Comparison of ENCODE assay signal across 1 cellular context in the genomic region with DNA sequence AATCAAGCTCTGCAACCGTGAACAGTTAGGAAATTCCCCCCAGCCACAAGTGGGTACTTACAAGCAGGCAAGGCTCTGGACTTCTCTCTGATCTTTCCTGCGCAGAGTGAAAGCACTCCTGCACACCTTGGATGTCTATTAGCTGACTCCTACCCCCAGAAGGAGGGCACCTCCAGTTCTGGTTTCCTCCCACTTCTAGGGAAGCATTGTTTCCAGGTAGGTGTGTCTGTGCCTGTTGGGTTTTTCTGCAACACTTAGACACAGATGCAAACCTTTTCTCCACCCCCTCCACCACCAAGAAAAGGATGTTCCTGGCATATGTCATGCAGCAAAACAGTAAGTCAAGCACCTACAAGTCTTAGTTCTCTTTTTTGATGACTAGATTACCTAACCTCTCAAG.
A peak's percentile ranks its signal among the peaks of the same experiment; 100 is the strongest.
TF ChIP-seq lines count a peak whose summit lies in the region.

A gene with protein sequence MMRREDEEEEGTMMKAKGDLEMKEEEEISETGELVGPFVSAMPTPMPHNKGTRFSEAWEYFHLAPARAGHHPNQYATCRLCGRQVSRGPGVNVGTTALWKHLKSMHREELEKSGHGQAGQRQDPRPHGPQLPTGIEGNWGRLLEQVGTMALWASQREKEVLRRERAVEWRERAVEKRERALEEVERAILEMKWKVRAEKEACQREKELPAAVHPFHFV (minus strand): TSS at position 108 of the 400 bp plus-strand sequence. CDS start 1,145 bp downstream, outside the sequence.

TF ChIP-seq in GM12878, 131 proteins besides CTCF, POLR2A, EP300 and RAD21 (continued from another document):
- TF ChIP-seq, protein P1, sequence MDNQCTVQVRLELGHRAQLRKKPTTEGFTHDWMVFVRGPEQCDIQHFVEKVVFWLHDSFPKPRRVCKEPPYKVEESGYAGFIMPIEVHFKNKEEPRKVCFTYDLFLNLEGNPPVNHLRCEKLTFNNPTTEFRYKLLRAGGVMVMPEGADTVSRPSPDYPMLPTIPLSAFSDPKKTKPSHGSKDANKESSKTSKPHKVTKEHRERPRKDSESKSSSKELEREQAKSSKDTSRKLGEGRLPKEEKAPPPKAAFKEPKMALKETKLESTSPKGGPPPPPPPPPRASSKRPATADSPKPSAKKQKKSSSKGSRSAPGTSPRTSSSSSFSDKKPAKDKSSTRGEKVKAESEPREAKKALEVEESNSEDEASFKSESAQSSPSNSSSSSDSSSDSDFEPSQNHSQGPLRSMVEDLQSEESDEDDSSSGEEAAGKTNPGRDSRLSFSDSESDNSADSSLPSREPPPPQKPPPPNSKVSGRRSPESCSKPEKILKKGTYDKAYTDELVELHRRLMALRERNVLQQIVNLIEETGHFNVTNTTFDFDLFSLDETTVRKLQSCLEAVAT (IDR thresholded peaks at IDR 0.05): no peak
- TF ChIP-seq ZSCAN29 (IDR thresholded peaks at IDR 0.05) (no peak), CHD2 (IDR thresholded peaks at IDR 0.05; ENCODE audit: borderline replicate concordance, low read depth, low read length) (no peak), RELA (IDR thresholded peaks at IDR 0.05; ENCODE audit: borderline replicate concordance, partially characterized antibody) (no peak), BRCA1 (IDR thresholded peaks at IDR 0.05; ENCODE audit: low read depth, low read length) (no peak), NR2F1 (conservative IDR thresholded peaks at IDR 0.05) (no peak), FOXK2 (IDR thresholded peaks at IDR 0.05) (no peak), NFYA (IDR thresholded peaks at IDR 0.05; ENCODE audit: borderline replicate concordance, low read depth, low read length) (no peak), SPI1 (IDR thresholded peaks at IDR 0.05; ENCODE audit: borderline replicate concordance, insufficient read depth, low read depth, low read length) (no peak), ZBED1 (IDR thresholded peaks at IDR 0.05; ENCODE audit: borderline replicate concordance) (no peak), SRF (IDR thresholded peaks at IDR 0.05; ENCODE audit: low read depth in 2 of 2, low read length in 2 of 2) (no peak), SMAD5 (IDR thresholded peaks at IDR 0.05; ENCODE audit: low read depth) (no peak), STAT1 (conservative IDR thresholded peaks at IDR 0.05) (no peak), YBX1 (IDR thresholded peaks at IDR 0.05) (no peak), RAD51 (IDR thresholded peaks at IDR 0.05) (no peak), MXI1 (IDR thresholded peaks at IDR 0.05; ENCODE audit: low read depth, low read length) (no peak), IKZF2 (IDR thresholded peaks at IDR 0.05) (peak; percentile 55 to 60; a peak in 1 of 4 replicates), SUZ12 (IDR thresholded peaks at IDR 0.05; ENCODE audit: unreplicated experiment) (no peak), MTA2 (IDR thresholded peaks at IDR 0.05; ENCODE audit: low read depth) (peak; percentile 51; the same call in 1 of the 2 replicates), MEF2B (IDR thresholded peaks at IDR 0.05; ENCODE audit: partially characterized antibody, poor library complexity, severe bottlenecking) (no peak), YY1 (IDR thresholded peaks at IDR 0.05; ENCODE audit: low read depth, low read length) (no peak), SMAD1 (IDR thresholded peaks at IDR 0.05; ENCODE audit: low read depth, partially characterized antibody) (no peak), ZNF384 (IDR thresholded peaks at IDR 0.05; ENCODE audit: borderline replicate concordance, low read depth, low read length) (no peak), FOXM1 (IDR thresholded peaks at IDR 0.05; ENCODE audit: low read depth, low read length) (no peak), CBX3 (IDR thresholded peaks at IDR 0.05; ENCODE audit: borderline replicate concordance, low read depth) (no peak), POU2F2 (IDR thresholded peaks at IDR 0.05; ENCODE audit: borderline replicate concordance, low read depth, low read length) (no peak), TAF1 (IDR thresholded peaks at IDR 0.05; ENCODE audit: borderline replicate concordance, low read depth, low read length) (no peak)
- TF ChIP-seq, protein P2, sequence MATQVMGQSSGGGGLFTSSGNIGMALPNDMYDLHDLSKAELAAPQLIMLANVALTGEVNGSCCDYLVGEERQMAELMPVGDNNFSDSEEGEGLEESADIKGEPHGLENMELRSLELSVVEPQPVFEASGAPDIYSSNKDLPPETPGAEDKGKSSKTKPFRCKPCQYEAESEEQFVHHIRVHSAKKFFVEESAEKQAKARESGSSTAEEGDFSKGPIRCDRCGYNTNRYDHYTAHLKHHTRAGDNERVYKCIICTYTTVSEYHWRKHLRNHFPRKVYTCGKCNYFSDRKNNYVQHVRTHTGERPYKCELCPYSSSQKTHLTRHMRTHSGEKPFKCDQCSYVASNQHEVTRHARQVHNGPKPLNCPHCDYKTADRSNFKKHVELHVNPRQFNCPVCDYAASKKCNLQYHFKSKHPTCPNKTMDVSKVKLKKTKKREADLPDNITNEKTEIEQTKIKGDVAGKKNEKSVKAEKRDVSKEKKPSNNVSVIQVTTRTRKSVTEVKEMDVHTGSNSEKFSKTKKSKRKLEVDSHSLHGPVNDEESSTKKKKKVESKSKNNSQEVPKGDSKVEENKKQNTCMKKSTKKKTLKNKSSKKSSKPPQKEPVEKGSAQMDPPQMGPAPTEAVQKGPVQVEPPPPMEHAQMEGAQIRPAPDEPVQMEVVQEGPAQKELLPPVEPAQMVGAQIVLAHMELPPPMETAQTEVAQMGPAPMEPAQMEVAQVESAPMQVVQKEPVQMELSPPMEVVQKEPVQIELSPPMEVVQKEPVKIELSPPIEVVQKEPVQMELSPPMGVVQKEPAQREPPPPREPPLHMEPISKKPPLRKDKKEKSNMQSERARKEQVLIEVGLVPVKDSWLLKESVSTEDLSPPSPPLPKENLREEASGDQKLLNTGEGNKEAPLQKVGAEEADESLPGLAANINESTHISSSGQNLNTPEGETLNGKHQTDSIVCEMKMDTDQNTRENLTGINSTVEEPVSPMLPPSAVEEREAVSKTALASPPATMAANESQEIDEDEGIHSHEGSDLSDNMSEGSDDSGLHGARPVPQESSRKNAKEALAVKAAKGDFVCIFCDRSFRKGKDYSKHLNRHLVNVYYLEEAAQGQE (IDR thresholded peaks at IDR 0.05; ENCODE audit: low read depth, low read length): no peak
- TF ChIP-seq, protein P3, sequence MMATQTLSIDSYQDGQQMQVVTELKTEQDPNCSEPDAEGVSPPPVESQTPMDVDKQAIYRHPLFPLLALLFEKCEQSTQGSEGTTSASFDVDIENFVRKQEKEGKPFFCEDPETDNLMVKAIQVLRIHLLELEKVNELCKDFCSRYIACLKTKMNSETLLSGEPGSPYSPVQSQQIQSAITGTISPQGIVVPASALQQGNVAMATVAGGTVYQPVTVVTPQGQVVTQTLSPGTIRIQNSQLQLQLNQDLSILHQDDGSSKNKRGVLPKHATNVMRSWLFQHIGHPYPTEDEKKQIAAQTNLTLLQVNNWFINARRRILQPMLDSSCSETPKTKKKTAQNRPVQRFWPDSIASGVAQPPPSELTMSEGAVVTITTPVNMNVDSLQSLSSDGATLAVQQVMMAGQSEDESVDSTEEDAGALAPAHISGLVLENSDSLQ (IDR thresholded peaks at IDR 0.05): no peak
- TF ChIP-seq, protein P4, sequence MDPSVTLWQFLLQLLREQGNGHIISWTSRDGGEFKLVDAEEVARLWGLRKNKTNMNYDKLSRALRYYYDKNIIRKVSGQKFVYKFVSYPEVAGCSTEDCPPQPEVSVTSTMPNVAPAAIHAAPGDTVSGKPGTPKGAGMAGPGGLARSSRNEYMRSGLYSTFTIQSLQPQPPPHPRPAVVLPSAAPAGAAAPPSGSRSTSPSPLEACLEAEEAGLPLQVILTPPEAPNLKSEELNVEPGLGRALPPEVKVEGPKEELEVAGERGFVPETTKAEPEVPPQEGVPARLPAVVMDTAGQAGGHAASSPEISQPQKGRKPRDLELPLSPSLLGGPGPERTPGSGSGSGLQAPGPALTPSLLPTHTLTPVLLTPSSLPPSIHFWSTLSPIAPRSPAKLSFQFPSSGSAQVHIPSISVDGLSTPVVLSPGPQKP (IDR thresholded peaks at IDR 0.05; ENCODE audit: low read depth, low read length): no peak
- TF ChIP-seq, protein P5, sequence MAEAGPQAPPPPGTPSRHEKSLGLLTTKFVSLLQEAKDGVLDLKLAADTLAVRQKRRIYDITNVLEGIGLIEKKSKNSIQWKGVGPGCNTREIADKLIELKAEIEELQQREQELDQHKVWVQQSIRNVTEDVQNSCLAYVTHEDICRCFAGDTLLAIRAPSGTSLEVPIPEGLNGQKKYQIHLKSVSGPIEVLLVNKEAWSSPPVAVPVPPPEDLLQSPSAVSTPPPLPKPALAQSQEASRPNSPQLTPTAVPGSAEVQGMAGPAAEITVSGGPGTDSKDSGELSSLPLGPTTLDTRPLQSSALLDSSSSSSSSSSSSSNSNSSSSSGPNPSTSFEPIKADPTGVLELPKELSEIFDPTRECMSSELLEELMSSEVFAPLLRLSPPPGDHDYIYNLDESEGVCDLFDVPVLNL (IDR thresholded peaks at IDR 0.05; ENCODE audit: low read depth, low read length): no peak
